8 cellular contexts compared by ENCODE assay signal in genomic region chr3:136752327-136753111, GRCh38. TPM values are rescaled to one million over a fixed set of nuclear protein-coding genes. Genes with fewer than 3 reads are reported as not detected.
DNase-seq lines count a peak whose midpoint lies in the region; ATAC-seq and TF ChIP-seq lines count a peak whose summit lies in the region.

Gene STAG1, minus strand, starts transcription at chr3:136752378. Its CDS starts 121,480 bp downstream, at chr3:136630898.

- no peaks in the 10 kb centered on the region for H3K27me3 ChIP-seq in mucosa of rectum (ENCODE audit: control insufficient read depth in 2 of 2, insufficient read depth in 2 of 2, low read length in 2 of 2)

- peak; percentile 81 for ATAC-seq in GM21576 (IDR thresholded peaks at IDR 0.05; ENCODE audit: unreplicated experiment)

- H3K9me3 ChIP-seq in mucosa of rectum (ENCODE audit: control insufficient read depth in 2 of 2, low read length in 2 of 2), result no peaks in the 10 kb centered on the region

- H3K9ac ChIP-seq in mucosa of rectum (ENCODE audit: low read depth in 1 of 2, low read length in 2 of 2), result peak within 1 kb of the TSS; percentile 95 to 96

- peak within 1 kb of the TSS; percentile 71 for H3K4me3 ChIP-seq in epithelial cell of proximal tubule (ENCODE audit: low read depth, low read length)
- H3K4me3 ChIP-seq in mucosa of rectum (ENCODE audit: low read length in 2 of 2), result peak within 1 kb of the TSS; percentile 86 to 91

- peak; percentile 37; the same call in 1 of the 2 replicates for TF ChIP-seq EP300 in Ishikawa (IDR thresholded peaks at IDR 0.05; ENCODE audit: borderline replicate concordance)

- H3K27ac ChIP-seq in mucosa of rectum (ENCODE audit: low read depth in 2 of 2, low read length in 2 of 2), result peak within 1 kb of the TSS; percentile 99 to 100

- H3K36me3 ChIP-seq in mucosa of rectum (ENCODE audit: control insufficient read depth in 2 of 2, insufficient read depth in 2 of 2, low read length in 2 of 2), result no peaks in the 10 kb centered on the region

- TF ChIP-seq CTCF in epithelial cell of proximal tubule (conservative IDR thresholded peaks at IDR 0.05; ENCODE audit: low read depth, low read length), result peak; percentile 79

- H3K4me1 ChIP-seq in mucosa of rectum (ENCODE audit: control insufficient read depth in 2 of 2, insufficient read depth in 2 of 2, low read length in 2 of 2), result peaks cover 17 to 19% of the 10 kb centered on the region in 2 donors

- TF ChIP-seq RAD21 in Ishikawa (IDR thresholded peaks at IDR 0.05; ENCODE audit: low read depth), result peak; percentile 86

- DNase-seq in DMS53 (lab: John Stamatoyannopoulos, UW) (peak; percentile 97), OCI-M2 (lab: John Stamatoyannopoulos, UW; ENCODE audit: unreplicated experiment) (peak; percentile 64), activated T-cell treated with anti-CD3 and anti-CD28 coated beads for 48 hours (ENCODE audit: low read depth) (peak; percentile 99), epithelial cell of proximal tubule (ENCODE audit: low read depth) (no peak)
- peak; percentile 99 for DNase-seq in stimulated activated CD8-positive, alpha-beta memory T cell treated with anti-CD3 and anti-CD28 coated beads, Interleukin-4, amount 100 ng/mL, for 48 hours

TF ChIP-seq in Ishikawa, 13 proteins besides CTCF, POLR2A, EP300 and RAD21:
- TF ChIP-seq MAX (IDR thresholded peaks at IDR 0.05) (peak; percentile 85), TAF1 (IDR thresholded peaks at IDR 0.05; ENCODE audit: low read depth) (peak; percentile 91), REST (IDR thresholded peaks at IDR 0.05; ENCODE audit: low read depth) (no peak), USF1 (IDR thresholded peaks at IDR 0.05) (peak; percentile 16; the same call in 1 of the 2 replicates), FOXM1 (IDR thresholded peaks at IDR 0.05; ENCODE audit: borderline replicate concordance, low read depth) (no peak), EGR1 (IDR thresholded peaks at IDR 0.05) (peak; percentile 35; the same call in 1 of the 2 replicates), ZBTB7A (IDR thresholded peaks at IDR 0.05; ENCODE audit: low read depth) (no peak; the same call in 1 of the 2 replicates), CREB1 (IDR thresholded peaks at IDR 0.05; ENCODE audit: low read depth) (peak; percentile 20; the same call in 1 of the 2 replicates), TEAD4 (IDR thresholded peaks at IDR 0.05) (0 out of 2 replicates have a peak, but pooled peaks have one; percentile 38), NFIC (IDR thresholded peaks at IDR 0.05) (peak; percentile 4; the same call in 1 of the 2 replicates), YY1 (IDR thresholded peaks at IDR 0.05; ENCODE audit: low read depth) (peak; percentile 73), CEBPB (IDR thresholded peaks at IDR 0.05) (no peak), TCF12 (IDR thresholded peaks at IDR 0.05; ENCODE audit: low read depth) (peak; percentile 70)

RNA-seq across cellular contexts. Expression of gene STAG1, which starts in this region (rescaled TPM):
- total RNA-seq in epithelial cell of proximal tubule, result 16.3 and 18.4 TPM in 2 replicates
